In the genomic region with DNA sequence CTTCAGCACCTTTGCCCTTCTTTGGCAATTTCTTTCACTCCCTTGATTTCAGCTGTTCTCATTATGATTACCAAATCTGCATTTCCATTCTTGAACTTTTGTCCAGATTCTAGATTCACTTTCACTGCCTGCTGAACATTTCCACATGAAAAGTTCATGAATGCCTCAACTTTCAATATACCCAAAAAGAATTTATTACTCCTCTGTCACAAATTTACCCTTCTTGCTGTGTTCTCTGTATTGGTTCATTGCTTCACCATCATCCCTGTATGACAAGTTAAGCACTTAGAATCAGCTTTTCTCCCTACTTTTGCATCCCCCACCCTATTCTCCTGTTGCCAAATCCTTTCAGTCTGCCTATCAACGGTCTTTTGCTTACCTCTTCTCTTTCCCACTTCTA, we compare ENCODE assay signal across 24 cellular contexts.
DNase-seq lines count a peak whose midpoint lies in the region; ATAC-seq, FAIRE-seq and TF ChIP-seq lines count a peak whose summit lies in the region.
"Had no signal": no experiment of that assay in that cellular context is flagged by ENCODE, and none has a peak within 500 bp of the region (broad histone marks: within the 10 kb centered on the region; RNA-seq: fewer than 3 reads in every experiment).

No MANE protein-coding gene starts in this region.

- H3K27me3 ChIP-seq in GM23338 (ENCODE audit: insufficient read depth) (no peaks in the 10 kb centered on the region), H1 (replicated peaks in 1 of 4; ENCODE audit: control insufficient read depth in 3 of 4, extremely low read depth in 1 of 4, insufficient read depth in 3 of 4, low read length in 3 of 4) (peaks cover 0 to 1% (median 0%) of the 10 kb centered on the region in 4 experiments; a peak in 1 of 7 replicates)
- H3K27me3 ChIP-seq: BLaER1 treated with 17β-estradiol and CSF1 and Interleukin-3, amounts not matched to agents 10 nM and 100 nM had no signal

- H3K23ac ChIP-seq in H1 (ENCODE audit: insufficient read length): no peak overlapping the region

- H3K9me2 ChIP-seq in GM23338 (ENCODE audit: insufficient read depth): peaks cover 8% of the 10 kb centered on the region; the same call in 1 of the 2 replicates

- H3K9me3 ChIP-seq in H1 (ENCODE audit: insufficient read depth in 2 of 2, low read depth in 1 of 2, low read length in 1 of 2): no peaks in the 10 kb centered on the region
- H3K9me3 ChIP-seq: A549; BLaER1 treated with 17β-estradiol and CSF1 and Interleukin-3, amounts not matched to agents 10 nM and 100 nM; Caco-2 had no signal

- no peak overlapping the region for H2BK15ac ChIP-seq in H1 (ENCODE audit: low read length)

- H3K9ac ChIP-seq in H1 (replicated peaks in 1 of 4; ENCODE audit: extremely low read depth in 1 of 4, low read depth in 3 of 4, low read length in 3 of 4): no peak overlapping the region
- H3K9ac ChIP-seq: BLaER1 treated with 17β-estradiol and CSF1 and Interleukin-3, amounts not matched to agents 10 nM and 100 nM had no signal

- H3K4me3 ChIP-seq in GM23338 (no peak overlapping the region), H1 (ENCODE audit: extremely low read depth in 1 of 4, insufficient read depth in 2 of 4, low read depth in 3 of 4, low read length in 4 of 4) (no peak overlapping the region)
- H3K4me3 ChIP-seq: A549; BLaER1 treated with 17β-estradiol and CSF1 and Interleukin-3, amounts not matched to agents 10 nM and 100 nM had no signal

- no peaks in the 10 kb centered on the region for H3K23me2 ChIP-seq in H1 (ENCODE audit: low read depth, low read length)

- H3K4ac ChIP-seq in H1 (replicated peaks; ENCODE audit: insufficient read length, low read depth, low read length): no peak overlapping the region

- 38% methylated on average over 1 of the region's 1 CpG; no CpG with 5 or more reads in 1 of the 2 experiments for WGBS in H1 (ENCODE audit: extremely low coverage in 1 of 2, insufficient coverage in 1 of 2, insufficient read length in 1 of 2, insufficient replicate concordance in 2 of 2, low coverage in 1 of 2, low lambda C conversion rate in 2 of 2, missing lambda C conversion rate in 1 of 2), 2 experiments

- H4K8ac ChIP-seq in H1 (ENCODE audit: extremely low read depth, insufficient read depth, low read length): no peak overlapping the region

- peaks cover 20% of the 10 kb centered on the region for H3K4me1 Mint-ChIP-seq in GM23338
- H3K4me1 Mint-ChIP-seq in WTC11: peaks cover 18% of the 10 kb centered on the region
- H3K4me1 Mint-ChIP-seq in activated CD8-positive, alpha-beta T cell treated with anti-CD3 and anti-CD28 coated beads, Interleukin-2, amount 10 ng/mL, durations not matched to agents 7 days and 5 days (ENCODE audit: low read depth): no peaks in the 10 kb centered on the region
- H3K4me1 Mint-ChIP-seq in activated CD4-positive, alpha-beta memory T cell treated with anti-CD3 and anti-CD28 coated beads for 36 hours (ENCODE audit: low read depth): no peaks in the 10 kb centered on the region
- H3K4me1 Mint-ChIP-seq: B cell had no signal

- POLR2A ChIA-PET in WTC11 (lab: Charles Lee) (no interaction called here), H1 (lab: Charles Lee; ENCODE audit: partially characterized antibody) (no interaction called here)
- POLR2A ChIA-PET in activated CD8-positive, alpha-beta T cell treated with anti-CD3 and anti-CD28 coated beads, Interleukin-2, amount 10 ng/mL, durations not matched to agents 7 days and 5 days (lab: Charles Lee): no interaction called here
- POLR2A ChIA-PET in activated CD4-positive, alpha-beta memory T cell treated with anti-CD3 and anti-CD28 coated beads for 36 hours (lab: Charles Lee): no interaction called here

- no peak overlapping the region for H4K91ac ChIP-seq in H1 (replicated peaks; ENCODE audit: insufficient read length, low read length)

- H2BK120ac ChIP-seq in H1 (replicated peaks; ENCODE audit: low read depth, low read length): no peak overlapping the region

- H3K4me2 ChIP-seq in GM23338 (peak overlapping the region; percentile 23; the same call in 1 of the 2 replicates), H1 (ENCODE audit: insufficient read depth in 1 of 2, low read depth in 2 of 2, low read length in 2 of 2) (0 out of 4 replicates have a peak overlapping the region, but pooled peaks of 1 of the 2 experiments have one; percentile 10)
- H3K4me2 ChIP-seq: A549; BLaER1 treated with 17β-estradiol and CSF1 and Interleukin-3, amounts not matched to agents 10 nM and 100 nM had no signal

- H3F3A ChIP-seq in GM23338 (replicated peaks; ENCODE audit: low read depth): no peaks in the 10 kb centered on the region

- no peak for TF ChIP-seq POLR2A in H1 (IDR thresholded peaks at IDR 0.05; ENCODE audit: control extremely low read depth in 1 of 2, low read depth in 2 of 2, low read length in 2 of 2)

- H2BK20ac ChIP-seq in H1 (ENCODE audit: low read length): no peak overlapping the region

- H3K79me2 ChIP-seq in GM23338 (replicated peaks; ENCODE audit: insufficient read depth) (no peaks in the 10 kb centered on the region), H1 (ENCODE audit: control insufficient read depth in 1 of 2, insufficient read depth in 2 of 2, low read length in 2 of 2) (no peaks in the 10 kb centered on the region)

- TF ChIP-seq CTCF in GM23338 (conservative IDR thresholded peaks at IDR 0.05; ENCODE audit: low read depth in 2 of 2) (no peak), WTC11 (IDR thresholded peaks at IDR 0.05) (no peak), H1 (IDR thresholded peaks at IDR 0.05; ENCODE audit: control extremely low read depth in 1 of 3, insufficient read depth in 1 of 3, low read depth in 1 of 3, low read length in 3 of 3) (no peak), omental fat pad (IDR thresholded peaks at IDR 0.05) (no peak)

- DNase-seq in GM23338 (ENCODE audit: low spot score) (no peak), WTC11 (ENCODE audit: low spot score) (no peak), H1 (ENCODE audit: low read depth in 1 of 2, low spot score in 2 of 2) (no peak), omental fat pad (ENCODE audit: low spot score) (no peak), islet precursor cell (no peak), ureter (ENCODE audit: low spot score) (no peak)
- no peak for DNase-seq in activated CD8-positive, alpha-beta T cell treated with anti-CD3 and anti-CD28 coated beads, Interleukin-2, amount 10 ng/mL, durations not matched to agents 7 days and 5 days
- DNase-seq in activated CD4-positive, alpha-beta memory T cell treated with anti-CD3 and anti-CD28 coated beads for 36 hours: no peak
- DNase-seq: AML-193; Caco-2; Calu3; CD4-positive, alpha-beta T cell; CD8-positive, alpha-beta T cell; DMS79 treated with DMSO at 0.1 percent for 48 hours; GF-D8 had no signal

- no peaks in the 10 kb centered on the region for H3K9me3 Mint-ChIP-seq in GM23338
- H3K9me3 Mint-ChIP-seq in WTC11: no peaks in the 10 kb centered on the region
- no peaks in the 10 kb centered on the region for H3K9me3 Mint-ChIP-seq in activated CD8-positive, alpha-beta T cell treated with anti-CD3 and anti-CD28 coated beads, Interleukin-2, amount 10 ng/mL, durations not matched to agents 7 days and 5 days (ENCODE audit: insufficient read depth)
- no peaks in the 10 kb centered on the region for H3K9me3 Mint-ChIP-seq in activated CD4-positive, alpha-beta memory T cell treated with anti-CD3 and anti-CD28 coated beads for 36 hours
- H3K9me3 Mint-ChIP-seq: CD4-positive, alpha-beta T cell; CD8-positive, alpha-beta T cell had no signal

- no peaks in the 10 kb centered on the region for H3K79me1 ChIP-seq in H1 (ENCODE audit: low read depth, low read length)

- H3K18ac ChIP-seq in H1 (ENCODE audit: extremely low read depth, low read length): no peak overlapping the region

- FAIRE-seq in H1 (lab: Jason Lieb, UNC): no peak
- FAIRE-seq: A549, D721Med, G401.6, GM12891, GM19239 had no signal

- H3K14ac ChIP-seq in H1 (ENCODE audit: insufficient read length): no peak overlapping the region

- H3K56ac ChIP-seq in H1 (replicated peaks; ENCODE audit: insufficient read length, low read depth, low read length): no peak overlapping the region

- H3K27me3 Mint-ChIP-seq in GM23338 (ENCODE audit: insufficient read depth, low read depth, poor library complexity) (no peaks in the 10 kb centered on the region), WTC11 (ENCODE audit: low read depth) (no peaks in the 10 kb centered on the region)
- peaks cover 15% of the 10 kb centered on the region for H3K27me3 Mint-ChIP-seq in activated CD8-positive, alpha-beta T cell treated with anti-CD3 and anti-CD28 coated beads, Interleukin-2, amount 10 ng/mL, durations not matched to agents 7 days and 5 days (ENCODE audit: low read depth)
- peaks cover 2% of the 10 kb centered on the region for H3K27me3 Mint-ChIP-seq in activated CD4-positive, alpha-beta memory T cell treated with anti-CD3 and anti-CD28 coated beads for 36 hours

- no peak overlapping the region for H2AK5ac ChIP-seq in H1 (ENCODE audit: low read depth, low read length)

- no peak overlapping the region for H4K5ac ChIP-seq in H1 (ENCODE audit: insufficient read length, low read depth, low read length)

- H3K36me3 Mint-ChIP-seq in GM23338 (ENCODE audit: low read depth) (no peaks in the 10 kb centered on the region), WTC11 (no peaks in the 10 kb centered on the region)
- no peaks in the 10 kb centered on the region for H3K36me3 Mint-ChIP-seq in activated CD8-positive, alpha-beta T cell treated with anti-CD3 and anti-CD28 coated beads, Interleukin-2, amount 10 ng/mL, durations not matched to agents 7 days and 5 days (ENCODE audit: low read depth)
- H3K36me3 Mint-ChIP-seq in activated CD4-positive, alpha-beta memory T cell treated with anti-CD3 and anti-CD28 coated beads for 36 hours: no peaks in the 10 kb centered on the region
- H3K36me3 Mint-ChIP-seq: CD8-positive, alpha-beta T cell had no signal

- TF ChIP-seq RAD21 in H1 (IDR thresholded peaks at IDR 0.05 in 1 of 2, conservative IDR thresholded peaks at IDR 0.05 in 1 of 2; ENCODE audit: low read depth in 2 of 2, low read length in 2 of 2): no peak

- ATAC-seq in GM23338: no peak
- peak; percentile 22; the same call in 1 of the 2 replicates for ATAC-seq in WTC11
- ATAC-seq in omental fat pad (ENCODE audit: low FRiP score): peak; percentile 48
- ATAC-seq in activated CD8-positive, alpha-beta T cell treated with anti-CD3 and anti-CD28 coated beads, Interleukin-2, amount 10 ng/mL, durations not matched to agents 7 days and 5 days: no peak
- ATAC-seq: A549; CD8-positive, alpha-beta T cell had no signal

- H2BK5ac ChIP-seq in H1 (ENCODE audit: low read depth, low read length): no peak overlapping the region

- H2AFZ ChIP-seq in GM23338 (peak overlapping the region; percentile 70; the same call in 1 of the 2 replicates), H1 (ENCODE audit: low read length) (peak overlapping the region; percentile 29; the same call in 1 of the 2 replicates)

- CTCF ChIA-PET in WTC11 (lab: Charles Lee): no interaction called here
- CTCF ChIA-PET in H1 (lab: Charles Lee; ENCODE audit: partially characterized antibody): no interaction called here
- CTCF ChIA-PET in activated CD8-positive, alpha-beta T cell treated with anti-CD3 and anti-CD28 coated beads, Interleukin-2, amount 10 ng/mL, durations not matched to agents 7 days and 5 days (lab: Charles Lee): no interaction called here
- CTCF ChIA-PET in activated CD4-positive, alpha-beta memory T cell treated with anti-CD3 and anti-CD28 coated beads for 36 hours (lab: Charles Lee): no interaction called here

- H3K4me1 ChIP-seq in GM23338 (ENCODE audit: insufficient read depth): peaks cover 8% of the 10 kb centered on the region
- peaks cover 0 to 8% (median 1%) of the 10 kb centered on the region in 4 experiments; a peak in 4 of 7 replicates for H3K4me1 ChIP-seq in H1 (replicated peaks in 1 of 4; ENCODE audit: control insufficient read depth in 3 of 4, insufficient read depth in 4 of 4, low read length in 3 of 4)
- H3K4me1 ChIP-seq: A549; BLaER1 treated with 17β-estradiol and CSF1 and Interleukin-3, amounts not matched to agents 10 nM and 100 nM; Caco-2 had no signal

- H3K27ac ChIP-seq in GM23338 (ENCODE audit: low read depth): no peak overlapping the region
- no peak overlapping the region for H3K27ac ChIP-seq in H1 (ENCODE audit: low read depth, low read length)
- H3K27ac ChIP-seq: 22Rv1; A549; BLaER1 treated with 17β-estradiol and CSF1 and Interleukin-3, amounts not matched to agents 10 nM and 100 nM; C4-2B had no signal

- H3K27ac Mint-ChIP-seq in GM23338 (peak overlapping the region; percentile 2; the same call in 1 of the 2 replicates), WTC11 (no peak overlapping the region)
- no peak overlapping the region for H3K27ac Mint-ChIP-seq in activated CD8-positive, alpha-beta T cell treated with anti-CD3 and anti-CD28 coated beads, Interleukin-2, amount 10 ng/mL, durations not matched to agents 7 days and 5 days
- no peak overlapping the region for H3K27ac Mint-ChIP-seq in activated CD4-positive, alpha-beta memory T cell treated with anti-CD3 and anti-CD28 coated beads for 36 hours
- H3K27ac Mint-ChIP-seq: B cell; CD4-positive, alpha-beta T cell; CD8-positive, alpha-beta T cell had no signal

- H2BK12ac ChIP-seq in H1 (ENCODE audit: low read depth, low read length): no peak overlapping the region

- intact Hi-C loops in activated CD4-positive, alpha-beta memory T cell treated with anti-CD3 and anti-CD28 coated beads for 36 hours (cut with micrococcal nuclease): no loop called here

- H4K20me1 ChIP-seq in GM23338 (replicated peaks; ENCODE audit: insufficient read depth): no peaks in the 10 kb centered on the region
- H4K20me1 ChIP-seq in H1 (replicated peaks in 1 of 2; ENCODE audit: control insufficient read depth in 1 of 2, insufficient read depth in 2 of 2, low read length in 2 of 2): no peaks in the 10 kb centered on the region
- H4K20me1 ChIP-seq: BLaER1 treated with 17β-estradiol and CSF1 and Interleukin-3, amounts not matched to agents 10 nM and 100 nM had no signal

- TF ChIP-seq EP300 in H1 (IDR thresholded peaks at IDR 0.05; ENCODE audit: borderline replicate concordance in 1 of 2, low read depth in 2 of 2, low read length in 2 of 2): no peak

- H3K4me3 Mint-ChIP-seq in GM23338 (no peak overlapping the region), WTC11 (no peak overlapping the region)
- H3K4me3 Mint-ChIP-seq in activated CD8-positive, alpha-beta T cell treated with anti-CD3 and anti-CD28 coated beads, Interleukin-2, amount 10 ng/mL, durations not matched to agents 7 days and 5 days: no peak overlapping the region
- no peak overlapping the region for H3K4me3 Mint-ChIP-seq in activated CD4-positive, alpha-beta memory T cell treated with anti-CD3 and anti-CD28 coated beads for 36 hours
- H3K4me3 Mint-ChIP-seq: B cell; CD4-positive, alpha-beta T cell; CD8-positive, alpha-beta T cell had no signal

- H3K36me3 ChIP-seq in GM23338 (ENCODE audit: insufficient read depth): no peaks in the 10 kb centered on the region
- H3K36me3 ChIP-seq in H1 (ENCODE audit: control insufficient read depth in 2 of 4, insufficient read depth in 4 of 4, low read length in 3 of 4): no peaks in the 10 kb centered on the region
- H3K36me3 ChIP-seq: BLaER1 treated with 17β-estradiol and CSF1 and Interleukin-3, amounts not matched to agents 10 nM and 100 nM had no signal

Comparison
In these comparisons a context has a peak if more than half of its experiments do, and no peak if none do; other contexts are left out.
1. ATAC-seq: peak in WTC11 (single experiment) and omental fat pad (single experiment); none in GM23338 (single experiment) and activated CD8-positive, alpha-beta T cell treated with anti-CD3 and anti-CD28 coated beads, Interleukin-2, amount 10 ng/mL, durations not matched to agents 7 days and 5 days (single experiment).